In genomic region chr17:39219647-39220154, GRCh38 we compare ENCODE assay signal across 23 cellular contexts. TPM values are rescaled to one million over a fixed set of nuclear protein-coding genes. Genes with fewer than 3 reads are reported as not detected.
DNase-seq lines count a peak whose midpoint lies in the region; ATAC-seq and TF ChIP-seq lines count a peak whose summit lies in the region.
"Had no signal": no experiment of that assay in that cellular context is flagged by ENCODE, and none has a peak within 500 bp of the region (broad histone marks: within the 10 kb centered on the region; RNA-seq: fewer than 3 reads in every experiment).

No MANE protein-coding gene starts in this region.

- H3K27ac Mint-ChIP-seq in MCF 10A (ENCODE audit: low read depth, unreplicated experiment): no peak overlapping the region
- H3K27ac Mint-ChIP-seq in osteocyte (ENCODE audit: unreplicated experiment): no peak overlapping the region
- H3K27ac Mint-ChIP-seq: activated naive CD8-positive, alpha-beta T cell treated with anti-CD3 and anti-CD28 coated beads, Interleukin-2, amount 10 ng/mL, durations not matched to agents 7 days and 5 days; dendritic cell treated with granulocyte-macrophage colony-stimulating factor and Interleukin-4, amounts not matched to agents 40 ng/mL and 50 ng/mL, for 4 days; stimulated activated naive CD8-positive, alpha-beta T cell treated with anti-CD3 and anti-CD28 coated beads, Interleukin-15, amount 100 ng/mL, for 72 hours had no signal

- H3K27ac ChIP-seq in breast epithelium (peak overlapping the region; percentile 83 to 87), neuronal stem cell (replicated peaks; ENCODE audit: low read length) (no peak overlapping the region), aorta (ENCODE audit: low read depth in 1 of 2, low read length in 2 of 2) (peak overlapping the region in 1 of 2 donors; percentile 72)

- H2BK12ac ChIP-seq in neuronal stem cell (ENCODE audit: low read length): no peak overlapping the region

- H3K4me1 ChIP-seq in breast epithelium: peaks cover 0 to 4% of the 10 kb centered on the region in 2 donors
- H3K4me1 ChIP-seq in neuronal stem cell (ENCODE audit: control insufficient read depth in 2 of 2, insufficient read depth in 1 of 2, low read depth in 1 of 2, low read length in 2 of 2): peaks cover under 1 to 2% of the 10 kb centered on the region in 2 donors
- H3K4me1 ChIP-seq in aorta (ENCODE audit: control insufficient read depth in 1 of 2, insufficient read depth in 2 of 2, low read length in 2 of 2): peaks cover 0 to 2% of the 10 kb centered on the region in 2 donors

- H3K36me3 ChIP-seq in breast epithelium: no peaks in the 10 kb centered on the region
- no peaks in the 10 kb centered on the region for H3K36me3 ChIP-seq in neuronal stem cell (replicated peaks in 1 of 2; ENCODE audit: control insufficient read depth in 2 of 2, insufficient read depth in 2 of 2, low read length in 2 of 2)
- H3K36me3 ChIP-seq in aorta (ENCODE audit: control insufficient read depth in 1 of 2, insufficient read depth in 2 of 2, low read length in 1 of 2): no peaks in the 10 kb centered on the region

- H2AFZ ChIP-seq in neuronal stem cell (ENCODE audit: low read length): no peak overlapping the region

- no peak overlapping the region for H4K91ac ChIP-seq in neuronal stem cell (ENCODE audit: low read depth, low read length, poor library complexity)

- H3K9me3 ChIP-seq in breast epithelium: no peaks in the 10 kb centered on the region
- peaks cover 0 to 1% of the 10 kb centered on the region in 2 donors for H3K9me3 ChIP-seq in neuronal stem cell (replicated peaks in 1 of 2; ENCODE audit: control insufficient read depth in 2 of 2, insufficient read depth in 1 of 2, low read depth in 1 of 2, low read length in 2 of 2)
- H3K9me3 ChIP-seq in aorta (ENCODE audit: control insufficient read depth, low read length): no peaks in the 10 kb centered on the region

- peak overlapping the region; percentile 16 for H3K23ac ChIP-seq in neuronal stem cell (ENCODE audit: low read depth, low read length, poor library complexity)

- H2BK5ac ChIP-seq in neuronal stem cell (ENCODE audit: low read length): peak overlapping the region; percentile 45

- H3K36me3 Mint-ChIP-seq in MCF 10A (ENCODE audit: insufficient read depth, unreplicated experiment) (peaks cover 6% of the 10 kb centered on the region), osteocyte (ENCODE audit: unreplicated experiment) (no peaks in the 10 kb centered on the region)
- H3K36me3 Mint-ChIP-seq: activated naive CD8-positive, alpha-beta T cell treated with anti-CD3 and anti-CD28 coated beads, Interleukin-2, amount 10 ng/mL, durations not matched to agents 7 days and 5 days; brain had no signal

- H2BK120ac ChIP-seq in neuronal stem cell (ENCODE audit: low read depth, low read length): no peak overlapping the region

- peaks cover 26% of the 10 kb centered on the region for H3K4me1 Mint-ChIP-seq in MCF 10A (ENCODE audit: insufficient read depth, unreplicated experiment)
- peaks cover 15% of the 10 kb centered on the region for H3K4me1 Mint-ChIP-seq in osteocyte (ENCODE audit: unreplicated experiment)

- no peak overlapping the region for H3K4me3 Mint-ChIP-seq in MCF 10A (ENCODE audit: unreplicated experiment)
- H3K4me3 Mint-ChIP-seq in osteocyte (ENCODE audit: unreplicated experiment): no peak overlapping the region
- H3K4me3 Mint-ChIP-seq: activated naive CD8-positive, alpha-beta T cell treated with anti-CD3 and anti-CD28 coated beads, Interleukin-2, amount 10 ng/mL, durations not matched to agents 7 days and 5 days; dendritic cell treated with granulocyte-macrophage colony-stimulating factor and Interleukin-4, amounts not matched to agents 40 ng/mL and 50 ng/mL, for 4 days; stimulated activated naive CD8-positive, alpha-beta T cell treated with anti-CD3 and anti-CD28 coated beads, Interleukin-15, amount 100 ng/mL, for 72 hours had no signal

- peak overlapping the region; percentile 30 for H2BK15ac ChIP-seq in neuronal stem cell (ENCODE audit: low read length)

- H3K4me3 ChIP-seq in breast epithelium (peak overlapping the region in 1 of 3 donors; percentile 45), neuronal stem cell (ENCODE audit: low read length in 2 of 2) (no peak overlapping the region), aorta (ENCODE audit: low read length in 2 of 2) (no peak overlapping the region)

- H3K4me2 ChIP-seq in neuronal stem cell (ENCODE audit: insufficient read depth, low read length, poor library complexity, severe bottlenecking): no peak overlapping the region

- H3K27me3 ChIP-seq in breast epithelium (peaks cover 0 to 2% of the 10 kb centered on the region in 2 donors), neuronal stem cell (ENCODE audit: control insufficient read depth in 3 of 3, insufficient read depth in 3 of 3, low read depth in 1 of 3, low read length in 3 of 3) (peaks cover 7 to 84% (median 50%) of the 10 kb centered on the region in 3 experiments), aorta (ENCODE audit: control insufficient read depth in 1 of 2, insufficient read depth in 2 of 2, low read length in 1 of 2) (no peaks in the 10 kb centered on the region)

- ATAC-seq in left ventricle myocardium superior (peak; percentile 89), aorta (ENCODE audit: low FRiP score) (peak; percentile 82), HG02763 (IDR thresholded peaks at IDR 0.05; ENCODE audit: unreplicated experiment) (no peak)
- ATAC-seq: stimulated activated naive CD8-positive, alpha-beta T cell treated with anti-CD3 and anti-CD28 coated beads, Interleukin-15, amount 100 ng/mL, for 72 hours had no signal

- no peak for TF ChIP-seq CTCF in breast epithelium (IDR thresholded peaks at IDR 0.05)
- TF ChIP-seq CTCF in MCF 10A (IDR thresholded peaks at IDR 0.05; ENCODE audit: unreplicated experiment): no peak
- TF ChIP-seq CTCF in osteocyte (IDR thresholded peaks at IDR 0.05): no peak

- POLR2A ChIA-PET in MCF 10A (lab: Yijun Ruan, JAX): interaction anchor here (0.6 to 0.9 kb wide), 2 partner anchors 11 to 17 kb away, joined by 3 to 4 read pairs; no protein-coding TSS in a partner anchor

- H4K8ac ChIP-seq in neuronal stem cell (ENCODE audit: low read depth, low read length): no peak overlapping the region

- DNase-seq in breast epithelium (ENCODE audit: low spot score in 2 of 2): peak in 1 of 2 donors; percentile 94
- DNase-seq in MCF 10A (ENCODE audit: unreplicated experiment): no peak
- peak; percentile 79 for DNase-seq in left ventricle myocardium superior
- DNase-seq in neuronal stem cell (ENCODE audit: low spot score): no peak
- DNase-seq in aorta: peak; percentile 82 to 89
- no peak for DNase-seq in osteocyte (ENCODE audit: extremely low spot score, unreplicated experiment)
- no peak for DNase-seq in HUDEP-2 (lab: John Stamatoyannopoulos, UW; ENCODE audit: unreplicated experiment in 76 of 76)
- DNase-seq: 8988T; activated CD4-positive, alpha-beta T cell treated with anti-CD3 and anti-CD28 coated beads, Interleukin-2, amount 50 U/mL, for 4 hours; activated CD8-positive, alpha-beta memory T cell treated with anti-CD3 and anti-CD28 coated beads, Interleukin-2, amount 50 U/mL, for 4 hours; activated naive CD8-positive, alpha-beta T cell treated with anti-CD3 and anti-CD28 coated beads, Interleukin-2, amount 10 ng/mL, durations not matched to agents 7 days and 5 days; AML-193; NCI-H1105; NCI-H2081 treated with DMSO at 0.1 percent for 48 hours; NCI-H524 treated with DMSO at 0.1 percent for 48 hours; RPMI8226; stimulated activated naive CD8-positive, alpha-beta T cell treated with anti-CD3 and anti-CD28 coated beads, Interleukin-15, amount 100 ng/mL, for 72 hours; trophoblast cell had no signal

- no CpG with 5 or more reads among the region's 8 CpGs for WGBS in neuronal stem cell (ENCODE audit: extremely low coverage in 2 of 2, insufficient read length in 2 of 2, insufficient replicate concordance in 1 of 2), 2 donors
- WGBS in aorta, 2 donors: 1 to 6% methylated on average over 8 of the region's 8 CpGs

- intact Hi-C loops in breast epithelium (cut with DNase I; ENCODE audit: low total_unique reads): loop anchor here (1.0 kb wide), 1 partner anchor 10 kb away; no protein-coding TSS in a partner anchor
- intact Hi-C loops in MCF 10A (cut with micrococcal nuclease): no loop called here
- intact Hi-C loops in left ventricle myocardium superior (cut with micrococcal nuclease): no loop called here
- intact Hi-C loops in aorta (cut with DNase I): no loop called here

- TF ChIP-seq POLR2A in breast epithelium (IDR thresholded peaks at IDR 0.05): no peak

- no peaks in the 10 kb centered on the region for H3K9me3 Mint-ChIP-seq in MCF 10A (ENCODE audit: unreplicated experiment)
- no peaks in the 10 kb centered on the region for H3K9me3 Mint-ChIP-seq in osteocyte (ENCODE audit: unreplicated experiment)
- H3K9me3 Mint-ChIP-seq: activated naive CD8-positive, alpha-beta T cell treated with anti-CD3 and anti-CD28 coated beads, Interleukin-2, amount 10 ng/mL, durations not matched to agents 7 days and 5 days; dendritic cell treated with granulocyte-macrophage colony-stimulating factor and Interleukin-4, amounts not matched to agents 40 ng/mL and 50 ng/mL, for 4 days; stimulated activated naive CD8-positive, alpha-beta T cell treated with anti-CD3 and anti-CD28 coated beads, Interleukin-15, amount 100 ng/mL, for 72 hours had no signal

- peaks cover 11% of the 10 kb centered on the region for H3K27me3 Mint-ChIP-seq in MCF 10A (ENCODE audit: insufficient read depth, unreplicated experiment)
- peaks cover 22% of the 10 kb centered on the region for H3K27me3 Mint-ChIP-seq in osteocyte (ENCODE audit: unreplicated experiment)

- BruUV-seq in MCF 10A (replicated peaks; lab: Mats Ljungman, UMichigan): no TSS peak

- H3K79me1 ChIP-seq in neuronal stem cell (ENCODE audit: low read depth, low read length): no peaks in the 10 kb centered on the region

- H3K14ac ChIP-seq in neuronal stem cell (ENCODE audit: low read length): peak overlapping the region; percentile 77

- CTCF ChIA-PET in MCF 10A (lab: Yijun Ruan, JAX): interaction anchor here (1.2 kb wide), 1 partner anchor 13 kb away, joined by 3 read pairs; no protein-coding TSS in a partner anchor

- peak overlapping the region; percentile 31 for H2AK5ac ChIP-seq in neuronal stem cell (ENCODE audit: low read depth, low read length)

- peak overlapping the region; percentile 56 for H3K9ac ChIP-seq in neuronal stem cell (ENCODE audit: low read depth, low read length, poor library complexity)

- H3K18ac ChIP-seq in neuronal stem cell (ENCODE audit: low read length): no peak overlapping the region

- no peak overlapping the region for H3K4ac ChIP-seq in neuronal stem cell (ENCODE audit: low read length)

RNA-seq across cellular contexts. Expression of gene STAC2, which starts 6.0 kb away (rescaled TPM):
- total RNA-seq in breast epithelium: 100 to 1,000 TPM in 1 of 3 donors, 10 to 100 TPM in 1, not detected in 1; 26.5 to 121 TPM
- total RNA-seq in MCF 10A (2022): 0.47 and 1.2 TPM in 2 replicates
- 0.62 TPM for total RNA-seq in left ventricle myocardium superior
- 3.2 TPM for polyA plus RNA-seq in neuronal stem cell (2013, experiment 1 of 2)
- polyA plus RNA-seq in neuronal stem cell (2013, experiment 2 of 2): 3.3 TPM
- 10 to 100 TPM; 29.2 to 53.3 TPM for total RNA-seq in aorta
- polyA plus RNA-seq in aorta: 1 to 10 TPM; 2.0 to 4.7 TPM
- total RNA-seq in osteocyte: 0.62 and 0.81 TPM in 2 replicates
- total RNA-seq: activated naive CD8-positive, alpha-beta T cell treated with anti-CD3 and anti-CD28 coated beads, Interleukin-2, amount 10 ng/mL, durations not matched to agents 7 days and 5 days had no signal

RNA-seq across cellular contexts. Expression of gene RPL19, which starts 19.6 kb away (rescaled TPM):
- 1,000 to 10,000 TPM; 2,817 to 3,666 (median 3,432) TPM for total RNA-seq in breast epithelium
- 3,055 and 3,511 TPM in 2 replicates for total RNA-seq in MCF 10A (2022)
- 992 TPM for total RNA-seq in left ventricle myocardium superior
- 2,934 TPM for polyA plus RNA-seq in neuronal stem cell (2013, experiment 1 of 2)
- 2,874 TPM for polyA plus RNA-seq in neuronal stem cell (2013, experiment 2 of 2)
- total RNA-seq in aorta: 1,000 to 10,000 TPM; 1,206 to 1,264 TPM
- polyA plus RNA-seq in aorta: 1,000 to 10,000 TPM; 2,950 to 3,759 TPM
- total RNA-seq in osteocyte: 1,528 and 1,579 TPM in 2 replicates

RNA-seq across cellular contexts. Expression of gene CACNB1, which starts 22.2 kb away (rescaled TPM):
- total RNA-seq in breast epithelium: 10 to 100 TPM; 12.8 to 21.2 (median 13.9) TPM
- total RNA-seq in MCF 10A (2022): 6.6 and 7.7 TPM in 2 replicates
- 5.7 TPM for total RNA-seq in left ventricle myocardium superior
- polyA plus RNA-seq in neuronal stem cell (2013, experiment 1 of 2): 5.8 TPM
- polyA plus RNA-seq in neuronal stem cell (2013, experiment 2 of 2): 5.9 TPM
- 10 to 100 TPM; 29.6 to 31.6 TPM for total RNA-seq in aorta
- polyA plus RNA-seq in aorta: 10 to 100 TPM in 1 of 2 donors, 1 to 10 TPM in 1; 1.9 to 50.6 TPM
- 15.4 and 17.9 TPM in 2 replicates for total RNA-seq in osteocyte

RNA-seq across cellular contexts. Expression of gene ARL5C, which starts 53.7 kb away (rescaled TPM):
- total RNA-seq in breast epithelium (not detected), MCF 10A (2022) (not detected in 2 replicates), left ventricle myocardium superior (not detected), aorta (under 1 TPM in 1 of 2 donors, not detected in 1; 0.54 TPM), osteocyte (not detected in 2 replicates)
- not detected for polyA plus RNA-seq in neuronal stem cell (2013, experiment 1 of 2)
- not detected for polyA plus RNA-seq in neuronal stem cell (2013, experiment 2 of 2)
- not detected for polyA plus RNA-seq in aorta
- total RNA-seq: LHCN-M2, lower leg skin had no signal

Comparison
In these comparisons a context has a peak if more than half of its experiments do, and no peak if none do; other contexts are left out.
1. DNase-seq: peak in left ventricle myocardium superior (single experiment) and aorta (2 of 2); none in MCF 10A (single experiment), neuronal stem cell (single experiment), osteocyte (single experiment) and HUDEP-2 (0 of 76).